In the genomic region with DNA sequence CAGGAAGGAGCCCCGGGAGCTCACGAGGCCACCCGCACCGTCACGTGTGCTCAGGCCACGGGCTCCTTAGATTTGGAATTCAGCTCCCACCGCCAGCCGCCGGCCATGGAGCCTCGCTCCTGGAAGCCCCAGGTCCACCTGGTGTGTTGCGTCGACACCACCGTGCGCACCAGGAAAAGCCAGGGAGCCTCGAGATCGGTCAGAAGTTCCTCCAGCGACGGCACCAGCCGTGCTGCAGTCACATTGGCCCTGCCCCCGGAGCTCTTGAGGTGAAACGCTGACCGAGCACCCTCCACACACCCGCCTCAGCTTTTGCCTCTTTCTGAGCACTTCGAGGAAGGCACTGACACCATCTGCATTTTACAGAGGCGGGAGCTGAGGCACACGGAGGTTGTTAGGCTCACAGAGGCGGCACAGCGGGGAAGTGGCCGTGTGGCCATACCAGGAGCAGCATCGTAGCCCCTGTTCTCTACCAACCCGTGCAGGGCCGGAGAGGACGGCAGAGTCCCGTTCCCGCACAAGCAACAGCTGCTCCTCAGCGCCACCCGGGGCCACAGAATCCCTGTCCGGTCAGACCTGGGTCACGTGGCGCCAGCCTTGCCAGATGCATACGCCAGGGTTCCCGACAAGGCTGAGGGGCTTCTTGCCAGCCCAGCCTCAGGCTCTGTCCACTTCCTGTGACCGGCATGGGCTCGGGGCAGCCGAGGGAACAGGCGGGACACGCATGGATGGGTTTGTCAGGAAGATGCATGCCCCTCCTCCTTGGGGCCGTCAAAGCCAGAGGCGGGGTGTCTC, we compare ENCODE assay signal across 1 cellular context.
TF ChIP-seq lines count a peak whose summit lies in the region.

No MANE protein-coding gene starts in this region.

TF ChIP-seq in SK-N-SH, 30 proteins besides CTCF, POLR2A, EP300 and RAD21 (continued from another document):
- TF ChIP-seq, protein P1, sequence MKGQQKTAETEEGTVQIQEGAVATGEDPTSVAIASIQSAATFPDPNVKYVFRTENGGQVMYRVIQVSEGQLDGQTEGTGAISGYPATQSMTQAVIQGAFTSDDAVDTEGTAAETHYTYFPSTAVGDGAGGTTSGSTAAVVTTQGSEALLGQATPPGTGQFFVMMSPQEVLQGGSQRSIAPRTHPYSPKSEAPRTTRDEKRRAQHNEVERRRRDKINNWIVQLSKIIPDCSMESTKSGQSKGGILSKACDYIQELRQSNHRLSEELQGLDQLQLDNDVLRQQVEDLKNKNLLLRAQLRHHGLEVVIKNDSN (IDR thresholded peaks at IDR 0.05; ENCODE audit: borderline replicate concordance, low read depth) = peak; percentile 39; the same call in 1 of the 2 replicates
